In the genomic region with DNA sequence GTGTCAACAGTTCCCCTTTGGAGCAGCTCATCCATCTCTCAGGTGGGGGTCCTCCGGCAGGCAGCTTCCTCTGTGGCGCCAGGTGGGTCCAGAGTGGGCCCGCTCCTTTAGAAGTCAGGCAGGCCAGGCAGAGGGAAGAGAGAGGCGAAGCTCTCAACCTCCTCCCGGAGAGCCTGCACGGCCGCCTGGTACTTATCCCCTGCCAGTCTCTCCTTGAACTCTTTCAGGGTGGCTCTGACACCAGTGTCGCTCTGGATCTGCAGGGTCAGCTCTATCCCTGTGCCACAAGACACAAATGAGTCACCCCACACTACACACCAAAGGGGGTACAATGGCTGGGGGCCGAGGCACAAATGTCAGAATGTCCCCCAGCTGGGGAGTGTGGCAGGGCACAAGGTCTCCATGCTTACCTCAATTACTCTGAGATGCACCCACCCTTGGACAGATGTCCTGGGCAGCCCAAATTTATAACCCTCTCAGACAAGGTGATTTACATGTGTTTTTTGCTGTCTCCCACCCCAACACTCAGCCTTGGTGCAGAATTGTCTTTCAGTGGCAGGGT, we compare ENCODE assay signal across 2 cellular contexts.
A peak's percentile ranks its signal among the peaks of the same experiment; 100 is the strongest.
TF ChIP-seq lines count a peak whose summit lies in the region.

No MANE protein-coding gene starts in this region.

TF ChIP-seq in HepG2, 621 proteins besides CTCF, POLR2A, EP300 and RAD21:
- TF ChIP-seq AGO2 (optimal IDR thresholded peaks at IDR 0.05; ENCODE audit: low read depth, low read length): peak; percentile 50
- TF ChIP-seq, protein P1, sequence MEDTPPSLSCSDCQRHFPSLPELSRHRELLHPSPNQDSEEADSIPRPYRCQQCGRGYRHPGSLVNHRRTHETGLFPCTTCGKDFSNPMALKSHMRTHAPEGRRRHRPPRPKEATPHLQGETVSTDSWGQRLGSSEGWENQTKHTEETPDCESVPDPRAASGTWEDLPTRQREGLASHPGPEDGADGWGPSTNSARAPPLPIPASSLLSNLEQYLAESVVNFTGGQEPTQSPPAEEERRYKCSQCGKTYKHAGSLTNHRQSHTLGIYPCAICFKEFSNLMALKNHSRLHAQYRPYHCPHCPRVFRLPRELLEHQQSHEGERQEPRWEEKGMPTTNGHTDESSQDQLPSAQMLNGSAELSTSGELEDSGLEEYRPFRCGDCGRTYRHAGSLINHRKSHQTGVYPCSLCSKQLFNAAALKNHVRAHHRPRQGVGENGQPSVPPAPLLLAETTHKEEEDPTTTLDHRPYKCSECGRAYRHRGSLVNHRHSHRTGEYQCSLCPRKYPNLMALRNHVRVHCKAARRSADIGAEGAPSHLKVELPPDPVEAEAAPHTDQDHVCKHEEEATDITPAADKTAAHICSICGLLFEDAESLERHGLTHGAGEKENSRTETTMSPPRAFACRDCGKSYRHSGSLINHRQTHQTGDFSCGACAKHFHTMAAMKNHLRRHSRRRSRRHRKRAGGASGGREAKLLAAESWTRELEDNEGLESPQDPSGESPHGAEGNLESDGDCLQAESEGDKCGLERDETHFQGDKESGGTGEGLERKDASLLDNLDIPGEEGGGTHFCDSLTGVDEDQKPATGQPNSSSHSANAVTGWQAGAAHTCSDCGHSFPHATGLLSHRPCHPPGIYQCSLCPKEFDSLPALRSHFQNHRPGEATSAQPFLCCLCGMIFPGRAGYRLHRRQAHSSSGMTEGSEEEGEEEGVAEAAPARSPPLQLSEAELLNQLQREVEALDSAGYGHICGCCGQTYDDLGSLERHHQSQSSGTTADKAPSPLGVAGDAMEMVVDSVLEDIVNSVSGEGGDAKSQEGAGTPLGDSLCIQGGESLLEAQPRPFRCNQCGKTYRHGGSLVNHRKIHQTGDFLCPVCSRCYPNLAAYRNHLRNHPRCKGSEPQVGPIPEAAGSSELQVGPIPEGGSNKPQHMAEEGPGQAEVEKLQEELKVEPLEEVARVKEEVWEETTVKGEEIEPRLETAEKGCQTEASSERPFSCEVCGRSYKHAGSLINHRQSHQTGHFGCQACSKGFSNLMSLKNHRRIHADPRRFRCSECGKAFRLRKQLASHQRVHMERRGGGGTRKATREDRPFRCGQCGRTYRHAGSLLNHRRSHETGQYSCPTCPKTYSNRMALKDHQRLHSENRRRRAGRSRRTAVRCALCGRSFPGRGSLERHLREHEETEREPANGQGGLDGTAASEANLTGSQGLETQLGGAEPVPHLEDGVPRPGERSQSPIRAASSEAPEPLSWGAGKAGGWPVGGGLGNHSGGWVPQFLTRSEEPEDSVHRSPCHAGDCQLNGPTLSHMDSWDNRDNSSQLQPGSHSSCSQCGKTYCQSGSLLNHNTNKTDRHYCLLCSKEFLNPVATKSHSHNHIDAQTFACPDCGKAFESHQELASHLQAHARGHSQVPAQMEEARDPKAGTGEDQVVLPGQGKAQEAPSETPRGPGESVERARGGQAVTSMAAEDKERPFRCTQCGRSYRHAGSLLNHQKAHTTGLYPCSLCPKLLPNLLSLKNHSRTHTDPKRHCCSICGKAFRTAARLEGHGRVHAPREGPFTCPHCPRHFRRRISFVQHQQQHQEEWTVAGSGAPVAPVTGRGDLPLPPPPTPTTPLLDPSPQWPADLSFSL (CRISPR knock-in tag; IDR thresholded peaks at IDR 0.05): no peak
- peak; percentile 69 for TF ChIP-seq RBM22 (optimal IDR thresholded peaks at IDR 0.05; ENCODE audit: low read length)

TF ChIP-seq in SK-N-SH, 30 proteins besides CTCF, POLR2A, EP300 and RAD21:
- TF ChIP-seq, protein P2, sequence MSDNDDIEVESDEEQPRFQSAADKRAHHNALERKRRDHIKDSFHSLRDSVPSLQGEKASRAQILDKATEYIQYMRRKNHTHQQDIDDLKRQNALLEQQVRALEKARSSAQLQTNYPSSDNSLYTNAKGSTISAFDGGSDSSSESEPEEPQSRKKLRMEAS (IDR thresholded peaks at IDR 0.05; ENCODE audit: low read depth): no peak
- TF ChIP-seq, protein P3, sequence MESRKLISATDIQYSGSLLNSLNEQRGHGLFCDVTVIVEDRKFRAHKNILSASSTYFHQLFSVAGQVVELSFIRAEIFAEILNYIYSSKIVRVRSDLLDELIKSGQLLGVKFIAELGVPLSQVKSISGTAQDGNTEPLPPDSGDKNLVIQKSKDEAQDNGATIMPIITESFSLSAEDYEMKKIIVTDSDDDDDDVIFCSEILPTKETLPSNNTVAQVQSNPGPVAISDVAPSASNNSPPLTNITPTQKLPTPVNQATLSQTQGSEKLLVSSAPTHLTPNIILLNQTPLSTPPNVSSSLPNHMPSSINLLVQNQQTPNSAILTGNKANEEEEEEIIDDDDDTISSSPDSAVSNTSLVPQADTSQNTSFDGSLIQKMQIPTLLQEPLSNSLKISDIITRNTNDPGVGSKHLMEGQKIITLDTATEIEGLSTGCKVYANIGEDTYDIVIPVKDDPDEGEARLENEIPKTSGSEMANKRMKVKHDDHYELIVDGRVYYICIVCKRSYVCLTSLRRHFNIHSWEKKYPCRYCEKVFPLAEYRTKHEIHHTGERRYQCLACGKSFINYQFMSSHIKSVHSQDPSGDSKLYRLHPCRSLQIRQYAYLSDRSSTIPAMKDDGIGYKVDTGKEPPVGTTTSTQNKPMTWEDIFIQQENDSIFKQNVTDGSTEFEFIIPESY (IDR thresholded peaks at IDR 0.05; ENCODE audit: borderline replicate concordance, low read depth): no peak
- TF ChIP-seq GATA2 (CRISPR knock-in tag; IDR thresholded peaks at IDR 0.05) (no peak), TCF12 (IDR thresholded peaks at IDR 0.05) (no peak), RCOR1 (IDR thresholded peaks at IDR 0.05; ENCODE audit: low read length) (no peak), YY1 (IDR thresholded peaks at IDR 0.05; ENCODE audit: low read depth) (no peak), NRF1 (IDR thresholded peaks at IDR 0.05; ENCODE audit: low read depth, low read length) (no peak), RFX5 (IDR thresholded peaks at IDR 0.05; ENCODE audit: low read length) (no peak), GABPA (IDR thresholded peaks at IDR 0.05; ENCODE audit: low read depth) (no peak), EZH2phosphoT487 (IDR thresholded peaks at IDR 0.05; ENCODE audit: borderline replicate concordance, low read depth) (no peak), FOXM1 (IDR thresholded peaks at IDR 0.05; ENCODE audit: low read depth) (no peak), FOSL2 (IDR thresholded peaks at IDR 0.05; ENCODE audit: borderline replicate concordance, low read depth) (no peak), SIN3A (IDR thresholded peaks at IDR 0.05; ENCODE audit: borderline replicate concordance, low read depth, low read length) (no peak)
- TF ChIP-seq, protein P4, sequence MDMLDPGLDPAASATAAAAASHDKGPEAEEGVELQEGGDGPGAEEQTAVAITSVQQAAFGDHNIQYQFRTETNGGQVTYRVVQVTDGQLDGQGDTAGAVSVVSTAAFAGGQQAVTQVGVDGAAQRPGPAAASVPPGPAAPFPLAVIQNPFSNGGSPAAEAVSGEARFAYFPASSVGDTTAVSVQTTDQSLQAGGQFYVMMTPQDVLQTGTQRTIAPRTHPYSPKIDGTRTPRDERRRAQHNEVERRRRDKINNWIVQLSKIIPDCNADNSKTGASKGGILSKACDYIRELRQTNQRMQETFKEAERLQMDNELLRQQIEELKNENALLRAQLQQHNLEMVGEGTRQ (IDR thresholded peaks at IDR 0.05; ENCODE audit: borderline replicate concordance, low read depth, low read length): no peak
TF ChIP-seq in SK-N-SH: peak in this region for 0.
